Comparison of ENCODE assay signal across 1 cellular context in the genomic region with DNA sequence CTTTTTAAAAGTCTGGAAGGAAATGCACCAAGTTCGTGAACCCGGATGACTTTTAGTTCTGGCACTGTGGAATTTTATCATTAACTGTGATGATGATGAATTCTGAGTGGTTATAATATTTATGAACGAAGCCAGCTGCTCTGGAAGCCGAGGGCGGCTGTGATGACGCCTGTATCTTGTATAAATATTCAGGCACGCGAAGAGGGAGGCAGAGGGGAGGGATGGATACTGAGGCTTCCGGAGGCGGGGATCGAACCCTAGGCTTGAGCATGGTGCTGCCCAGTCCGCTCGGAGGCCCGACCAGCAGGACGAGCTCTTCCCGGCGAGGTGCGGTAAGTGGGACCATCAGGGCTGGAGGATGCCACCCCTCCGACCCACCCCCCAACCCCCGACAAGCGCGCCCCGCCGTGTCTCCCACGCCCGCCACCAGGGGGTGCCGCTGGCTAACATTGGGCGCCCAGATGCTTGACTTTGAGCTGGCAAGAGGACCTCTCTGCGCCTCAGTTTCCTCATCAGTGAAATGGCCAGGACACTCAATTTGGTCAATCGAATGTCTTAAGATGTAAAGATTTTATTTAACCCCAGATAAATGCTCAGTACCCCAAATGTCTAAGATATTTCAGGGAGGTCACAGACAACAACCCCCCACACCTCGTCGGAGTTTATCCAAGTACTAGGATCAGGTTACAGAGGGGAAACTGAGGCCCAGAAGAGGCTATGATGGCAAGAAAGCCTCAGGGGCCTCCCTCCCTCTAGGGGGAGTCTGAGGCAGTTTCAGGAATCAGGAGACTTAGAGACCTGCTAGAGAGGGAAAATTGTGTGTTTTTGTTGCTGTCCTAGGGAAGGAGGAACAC.
TF ChIP-seq lines count a peak whose summit lies in the region.

No MANE protein-coding gene starts in this region.

TF ChIP-seq in K562, 482 proteins besides CTCF, POLR2A, EP300 and RAD21 (continued from another document and continues in another):
- TF ChIP-seq, protein P1, sequence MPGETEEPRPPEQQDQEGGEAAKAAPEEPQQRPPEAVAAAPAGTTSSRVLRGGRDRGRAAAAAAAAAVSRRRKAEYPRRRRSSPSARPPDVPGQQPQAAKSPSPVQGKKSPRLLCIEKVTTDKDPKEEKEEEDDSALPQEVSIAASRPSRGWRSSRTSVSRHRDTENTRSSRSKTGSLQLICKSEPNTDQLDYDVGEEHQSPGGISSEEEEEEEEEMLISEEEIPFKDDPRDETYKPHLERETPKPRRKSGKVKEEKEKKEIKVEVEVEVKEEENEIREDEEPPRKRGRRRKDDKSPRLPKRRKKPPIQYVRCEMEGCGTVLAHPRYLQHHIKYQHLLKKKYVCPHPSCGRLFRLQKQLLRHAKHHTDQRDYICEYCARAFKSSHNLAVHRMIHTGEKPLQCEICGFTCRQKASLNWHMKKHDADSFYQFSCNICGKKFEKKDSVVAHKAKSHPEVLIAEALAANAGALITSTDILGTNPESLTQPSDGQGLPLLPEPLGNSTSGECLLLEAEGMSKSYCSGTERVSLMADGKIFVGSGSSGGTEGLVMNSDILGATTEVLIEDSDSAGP (CRISPR knock-in tag; IDR thresholded peaks at IDR 0.05): no peak
- TF ChIP-seq, protein P2, sequence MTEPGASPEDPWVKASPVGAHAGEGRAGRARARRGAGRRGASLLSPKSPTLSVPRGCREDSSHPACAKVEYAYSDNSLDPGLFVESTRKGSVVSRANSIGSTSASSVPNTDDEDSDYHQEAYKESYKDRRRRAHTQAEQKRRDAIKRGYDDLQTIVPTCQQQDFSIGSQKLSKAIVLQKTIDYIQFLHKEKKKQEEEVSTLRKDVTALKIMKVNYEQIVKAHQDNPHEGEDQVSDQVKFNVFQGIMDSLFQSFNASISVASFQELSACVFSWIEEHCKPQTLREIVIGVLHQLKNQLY (CRISPR knock-in tag; conservative IDR thresholded peaks at IDR 0.05): no peak
- TF ChIP-seq SMC3 (conservative IDR thresholded peaks at IDR 0.05; ENCODE audit: insufficient read depth, low read depth, low read length) (peak; percentile 84), MAZ (CRISPR knock-in tag; conservative IDR thresholded peaks at IDR 0.05 in 1 of 2, IDR thresholded peaks at IDR 0.05 in 1 of 2) (peak in 1 of 2 experiments; percentile 53; a peak in 2 of 4 replicates), ZNF561 (CRISPR knock-in tag; conservative IDR thresholded peaks at IDR 0.05) (no peak), ZBTB17 (CRISPR knock-in tag; IDR thresholded peaks at IDR 0.05) (no peak), ZNF274 (IDR thresholded peaks at IDR 0.05; ENCODE audit: borderline replicate concordance, low read depth, low read length) (no peak), PHB (CRISPR knock-in tag; IDR thresholded peaks at IDR 0.05) (no peak), NEUROD1 (IDR thresholded peaks at IDR 0.05; ENCODE audit: borderline replicate concordance, low read depth, low read length, partially characterized antibody) (no peak), JUN (IDR thresholded peaks at IDR 0.05; ENCODE audit: borderline replicate concordance, low read depth, low read length) (no peak), JUN (CRISPR knock-in tag; IDR thresholded peaks at IDR 0.05; ENCODE audit: borderline replicate concordance) (no peak), HLTF (IDR thresholded peaks at IDR 0.05) (no peak), TAF1 (IDR thresholded peaks at IDR 0.05; ENCODE audit: control insufficient read depth, extremely low read depth, insufficient read depth, low read length, severe bottlenecking) (no peak), SAP30 (IDR thresholded peaks at IDR 0.05; ENCODE audit: borderline replicate concordance, insufficient read depth, low read depth, low read length, poor library complexity, severe bottlenecking) (no peak), HSF4 (CRISPR knock-in tag; IDR thresholded peaks at IDR 0.05; ENCODE audit: borderline replicate concordance) (no peak), JUND (IDR thresholded peaks at IDR 0.05; ENCODE audit: borderline replicate concordance, low read depth, low read length) (no peak), JUND (tag; IDR thresholded peaks at IDR 0.05; ENCODE audit: borderline replicate concordance, low read depth, low read length) (no peak), ZFPM2 (CRISPR knock-in tag; IDR thresholded peaks at IDR 0.05) (no peak), L3MBTL2 (IDR thresholded peaks at IDR 0.05) (no peak), TAL1 (IDR thresholded peaks at IDR 0.05) (no peak), HDAC8 (tag; IDR thresholded peaks at IDR 0.05) (no peak), ZNF695 (CRISPR knock-in tag; IDR thresholded peaks at IDR 0.05) (no peak), HEY1 (CRISPR knock-in tag; IDR thresholded peaks at IDR 0.05; ENCODE audit: borderline replicate concordance) (no peak), NR2C2 (CRISPR knock-in tag; IDR thresholded peaks at IDR 0.05) (no peak), NR2C2 (tag; IDR thresholded peaks at IDR 0.05) (no peak), CTBP1 (IDR thresholded peaks at IDR 0.05; ENCODE audit: borderline replicate concordance) (no peak), ETV1 (tag; conservative IDR thresholded peaks at IDR 0.05; ENCODE audit: low read depth) (no peak), ZNF830 (CRISPR knock-in tag; IDR thresholded peaks at IDR 0.05) (no peak), MAFF (IDR thresholded peaks at IDR 0.05; ENCODE audit: low read length) (no peak), CCAR2 (IDR thresholded peaks at IDR 0.05; ENCODE audit: low read depth, low read length) (no peak), HMGN3 (IDR thresholded peaks at IDR 0.05; ENCODE audit: borderline replicate concordance, extremely low read depth, insufficient read length, low read depth, low read length) (no peak), ATF1 (CRISPR knock-in tag; IDR thresholded peaks at IDR 0.05) (no peak), ATF1 (tag; IDR thresholded peaks at IDR 0.05) (no peak), SAFB (IDR thresholded peaks at IDR 0.05; ENCODE audit: borderline replicate concordance, low read depth, low read length) (no peak), TRIM28 (IDR thresholded peaks at IDR 0.05) (no peak)
- TF ChIP-seq, protein P3, sequence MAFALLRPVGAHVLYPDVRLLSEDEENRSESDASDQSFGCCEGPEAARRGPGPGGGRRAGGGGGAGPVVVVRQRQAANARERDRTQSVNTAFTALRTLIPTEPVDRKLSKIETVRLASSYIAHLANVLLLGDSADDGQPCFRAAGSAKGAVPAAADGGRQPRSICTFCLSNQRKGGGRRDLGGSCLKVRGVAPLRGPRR (CRISPR knock-in tag; IDR thresholded peaks at IDR 0.05): no peak
- TF ChIP-seq, protein P4, sequence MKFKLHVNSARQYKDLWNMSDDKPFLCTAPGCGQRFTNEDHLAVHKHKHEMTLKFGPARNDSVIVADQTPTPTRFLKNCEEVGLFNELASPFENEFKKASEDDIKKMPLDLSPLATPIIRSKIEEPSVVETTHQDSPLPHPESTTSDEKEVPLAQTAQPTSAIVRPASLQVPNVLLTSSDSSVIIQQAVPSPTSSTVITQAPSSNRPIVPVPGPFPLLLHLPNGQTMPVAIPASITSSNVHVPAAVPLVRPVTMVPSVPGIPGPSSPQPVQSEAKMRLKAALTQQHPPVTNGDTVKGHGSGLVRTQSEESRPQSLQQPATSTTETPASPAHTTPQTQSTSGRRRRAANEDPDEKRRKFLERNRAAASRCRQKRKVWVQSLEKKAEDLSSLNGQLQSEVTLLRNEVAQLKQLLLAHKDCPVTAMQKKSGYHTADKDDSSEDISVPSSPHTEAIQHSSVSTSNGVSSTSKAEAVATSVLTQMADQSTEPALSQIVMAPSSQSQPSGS (CRISPR knock-in tag; IDR thresholded peaks at IDR 0.05): no peak
- TF ChIP-seq, protein P5, sequence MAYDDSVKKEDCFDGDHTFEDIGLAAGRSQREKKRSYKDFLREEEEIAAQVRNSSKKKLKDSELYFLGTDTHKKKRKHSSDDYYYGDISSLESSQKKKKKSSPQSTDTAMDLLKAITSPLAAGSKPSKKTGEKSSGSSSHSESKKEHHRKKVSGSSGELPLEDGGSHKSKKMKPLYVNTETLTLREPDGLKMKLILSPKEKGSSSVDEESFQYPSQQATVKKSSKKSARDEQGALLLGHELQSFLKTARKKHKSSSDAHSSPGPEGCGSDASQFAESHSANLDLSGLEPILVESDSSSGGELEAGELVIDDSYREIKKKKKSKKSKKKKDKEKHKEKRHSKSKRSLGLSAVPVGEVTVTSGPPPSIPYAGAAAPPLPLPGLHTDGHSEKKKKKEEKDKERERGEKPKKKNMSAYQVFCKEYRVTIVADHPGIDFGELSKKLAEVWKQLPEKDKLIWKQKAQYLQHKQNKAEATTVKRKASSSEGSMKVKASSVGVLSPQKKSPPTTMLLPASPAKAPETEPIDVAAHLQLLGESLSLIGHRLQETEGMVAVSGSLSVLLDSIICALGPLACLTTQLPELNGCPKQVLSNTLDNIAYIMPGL (CRISPR knock-in tag; IDR thresholded peaks at IDR 0.05): no peak
- TF ChIP-seq, protein P6, sequence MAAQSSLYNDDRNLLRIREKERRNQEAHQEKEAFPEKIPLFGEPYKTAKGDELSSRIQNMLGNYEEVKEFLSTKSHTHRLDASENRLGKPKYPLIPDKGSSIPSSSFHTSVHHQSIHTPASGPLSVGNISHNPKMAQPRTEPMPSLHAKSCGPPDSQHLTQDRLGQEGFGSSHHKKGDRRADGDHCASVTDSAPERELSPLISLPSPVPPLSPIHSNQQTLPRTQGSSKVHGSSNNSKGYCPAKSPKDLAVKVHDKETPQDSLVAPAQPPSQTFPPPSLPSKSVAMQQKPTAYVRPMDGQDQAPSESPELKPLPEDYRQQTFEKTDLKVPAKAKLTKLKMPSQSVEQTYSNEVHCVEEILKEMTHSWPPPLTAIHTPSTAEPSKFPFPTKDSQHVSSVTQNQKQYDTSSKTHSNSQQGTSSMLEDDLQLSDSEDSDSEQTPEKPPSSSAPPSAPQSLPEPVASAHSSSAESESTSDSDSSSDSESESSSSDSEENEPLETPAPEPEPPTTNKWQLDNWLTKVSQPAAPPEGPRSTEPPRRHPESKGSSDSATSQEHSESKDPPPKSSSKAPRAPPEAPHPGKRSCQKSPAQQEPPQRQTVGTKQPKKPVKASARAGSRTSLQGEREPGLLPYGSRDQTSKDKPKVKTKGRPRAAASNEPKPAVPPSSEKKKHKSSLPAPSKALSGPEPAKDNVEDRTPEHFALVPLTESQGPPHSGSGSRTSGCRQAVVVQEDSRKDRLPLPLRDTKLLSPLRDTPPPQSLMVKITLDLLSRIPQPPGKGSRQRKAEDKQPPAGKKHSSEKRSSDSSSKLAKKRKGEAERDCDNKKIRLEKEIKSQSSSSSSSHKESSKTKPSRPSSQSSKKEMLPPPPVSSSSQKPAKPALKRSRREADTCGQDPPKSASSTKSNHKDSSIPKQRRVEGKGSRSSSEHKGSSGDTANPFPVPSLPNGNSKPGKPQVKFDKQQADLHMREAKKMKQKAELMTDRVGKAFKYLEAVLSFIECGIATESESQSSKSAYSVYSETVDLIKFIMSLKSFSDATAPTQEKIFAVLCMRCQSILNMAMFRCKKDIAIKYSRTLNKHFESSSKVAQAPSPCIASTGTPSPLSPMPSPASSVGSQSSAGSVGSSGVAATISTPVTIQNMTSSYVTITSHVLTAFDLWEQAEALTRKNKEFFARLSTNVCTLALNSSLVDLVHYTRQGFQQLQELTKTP (IDR thresholded peaks at IDR 0.05; ENCODE audit: low read depth in 1 of 2, partially characterized antibody in 2 of 2): no peak
- TF ChIP-seq, protein P7, sequence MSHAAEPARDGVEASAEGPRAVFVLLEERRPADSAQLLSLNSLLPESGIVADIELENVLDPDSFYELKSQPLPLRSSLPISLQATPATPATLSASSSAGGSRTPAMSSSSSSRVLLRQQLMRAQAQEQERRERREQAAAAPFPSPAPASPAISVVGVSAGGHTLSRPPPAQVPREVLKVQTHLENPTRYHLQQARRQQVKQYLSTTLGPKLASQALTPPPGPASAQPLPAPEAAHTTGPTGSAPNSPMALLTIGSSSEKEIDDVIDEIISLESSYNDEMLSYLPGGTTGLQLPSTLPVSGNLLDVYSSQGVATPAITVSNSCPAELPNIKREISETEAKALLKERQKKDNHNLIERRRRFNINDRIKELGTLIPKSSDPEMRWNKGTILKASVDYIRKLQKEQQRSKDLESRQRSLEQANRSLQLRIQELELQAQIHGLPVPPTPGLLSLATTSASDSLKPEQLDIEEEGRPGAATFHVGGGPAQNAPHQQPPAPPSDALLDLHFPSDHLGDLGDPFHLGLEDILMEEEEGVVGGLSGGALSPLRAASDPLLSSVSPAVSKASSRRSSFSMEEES (CRISPR knock-in tag; IDR thresholded peaks at IDR 0.05): no peak
- TF ChIP-seq, protein P8, sequence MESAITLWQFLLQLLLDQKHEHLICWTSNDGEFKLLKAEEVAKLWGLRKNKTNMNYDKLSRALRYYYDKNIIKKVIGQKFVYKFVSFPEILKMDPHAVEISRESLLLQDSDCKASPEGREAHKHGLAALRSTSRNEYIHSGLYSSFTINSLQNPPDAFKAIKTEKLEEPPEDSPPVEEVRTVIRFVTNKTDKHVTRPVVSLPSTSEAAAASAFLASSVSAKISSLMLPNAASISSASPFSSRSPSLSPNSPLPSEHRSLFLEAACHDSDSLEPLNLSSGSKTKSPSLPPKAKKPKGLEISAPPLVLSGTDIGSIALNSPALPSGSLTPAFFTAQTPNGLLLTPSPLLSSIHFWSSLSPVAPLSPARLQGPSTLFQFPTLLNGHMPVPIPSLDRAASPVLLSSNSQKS (CRISPR knock-in tag; IDR thresholded peaks at IDR 0.05): no peak
- TF ChIP-seq, protein P9, sequence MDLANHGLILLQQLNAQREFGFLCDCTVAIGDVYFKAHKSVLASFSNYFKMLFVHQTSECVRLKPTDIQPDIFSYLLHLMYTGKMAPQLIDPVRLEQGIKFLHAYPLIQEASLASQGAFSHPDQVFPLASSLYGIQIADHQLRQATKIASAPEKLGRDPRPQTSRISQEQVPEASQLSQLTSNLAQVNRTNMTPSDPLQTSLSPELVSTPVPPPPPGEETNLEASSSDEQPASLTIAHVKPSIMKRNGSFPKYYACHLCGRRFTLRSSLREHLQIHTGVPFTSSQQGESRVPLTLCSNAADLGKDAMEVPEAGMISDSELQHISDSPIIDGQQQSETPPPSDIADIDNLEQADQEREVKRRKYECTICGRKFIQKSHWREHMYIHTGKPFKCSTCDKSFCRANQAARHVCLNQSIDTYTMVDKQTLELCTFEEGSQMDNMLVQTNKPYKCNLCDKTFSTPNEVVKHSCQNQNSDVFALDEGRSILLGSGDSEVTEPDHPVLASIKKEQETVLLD (IDR thresholded peaks at IDR 0.05): no peak
- TF ChIP-seq, protein P10, sequence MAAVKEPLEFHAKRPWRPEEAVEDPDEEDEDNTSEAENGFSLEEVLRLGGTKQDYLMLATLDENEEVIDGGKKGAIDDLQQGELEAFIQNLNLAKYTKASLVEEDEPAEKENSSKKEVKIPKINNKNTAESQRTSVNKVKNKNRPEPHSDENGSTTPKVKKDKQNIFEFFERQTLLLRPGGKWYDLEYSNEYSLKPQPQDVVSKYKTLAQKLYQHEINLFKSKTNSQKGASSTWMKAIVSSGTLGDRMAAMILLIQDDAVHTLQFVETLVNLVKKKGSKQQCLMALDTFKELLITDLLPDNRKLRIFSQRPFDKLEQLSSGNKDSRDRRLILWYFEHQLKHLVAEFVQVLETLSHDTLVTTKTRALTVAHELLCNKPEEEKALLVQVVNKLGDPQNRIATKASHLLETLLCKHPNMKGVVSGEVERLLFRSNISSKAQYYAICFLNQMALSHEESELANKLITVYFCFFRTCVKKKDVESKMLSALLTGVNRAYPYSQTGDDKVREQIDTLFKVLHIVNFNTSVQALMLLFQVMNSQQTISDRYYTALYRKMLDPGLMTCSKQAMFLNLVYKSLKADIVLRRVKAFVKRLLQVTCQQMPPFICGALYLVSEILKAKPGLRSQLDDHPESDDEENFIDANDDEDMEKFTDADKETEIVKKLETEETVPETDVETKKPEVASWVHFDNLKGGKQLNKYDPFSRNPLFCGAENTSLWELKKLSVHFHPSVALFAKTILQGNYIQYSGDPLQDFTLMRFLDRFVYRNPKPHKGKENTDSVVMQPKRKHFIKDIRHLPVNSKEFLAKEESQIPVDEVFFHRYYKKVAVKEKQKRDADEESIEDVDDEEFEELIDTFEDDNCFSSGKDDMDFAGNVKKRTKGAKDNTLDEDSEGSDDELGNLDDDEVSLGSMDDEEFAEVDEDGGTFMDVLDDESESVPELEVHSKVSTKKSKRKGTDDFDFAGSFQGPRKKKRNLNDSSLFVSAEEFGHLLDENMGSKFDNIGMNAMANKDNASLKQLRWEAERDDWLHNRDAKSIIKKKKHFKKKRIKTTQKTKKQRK (IDR thresholded peaks at IDR 0.05; ENCODE audit: borderline replicate concordance, low read depth, low read length): no peak
